In genomic region chr14:105419305-105420091, GRCh38 we compare ENCODE assay signal across 8 cellular contexts. TPM values are rescaled to one million over a fixed set of nuclear protein-coding genes. Genes with fewer than 3 reads are reported as not detected.
DNase-seq lines count a peak whose midpoint lies in the region; ATAC-seq and TF ChIP-seq lines count a peak whose summit lies in the region.

Gene MTA1 (plus strand): TSS chr14:105419827. CDS start chr14:105420036, 209 bp downstream.

- peak within 1 kb of the TSS; percentile 90 for H3K27ac Mint-ChIP-seq in osteocyte (ENCODE audit: unreplicated experiment)

- H3K27me3 Mint-ChIP-seq in osteocyte (ENCODE audit: unreplicated experiment): no peaks in the 10 kb centered on the region

- TF ChIP-seq CTCF in osteocyte (IDR thresholded peaks at IDR 0.05): no peak

- peaks cover 42% of the 10 kb centered on the region for H3K4me1 Mint-ChIP-seq in osteocyte (ENCODE audit: unreplicated experiment)

- peak within 1 kb of the TSS; percentile 84 for H3K4me3 Mint-ChIP-seq in osteocyte (ENCODE audit: unreplicated experiment)

- no peak for ATAC-seq in HG02884 (IDR thresholded peaks at IDR 0.05; ENCODE audit: unreplicated experiment)

- H3K36me3 Mint-ChIP-seq in osteocyte (ENCODE audit: unreplicated experiment): no peaks in the 10 kb centered on the region

- peak; percentile 60 for DNase-seq in EH (ENCODE audit: low read depth)
- DNase-seq in HCEC 1CT: peak; percentile 40
- peak; percentile 30 for DNase-seq in OCI-M1 (lab: John Stamatoyannopoulos, UW)
- peak; percentile 45 for DNase-seq in activated naive CD4-positive, alpha-beta T cell treated with Interleukin-2 at 50 U/mL for 16 hours
- peak; percentile 45 for DNase-seq in glomerular visceral epithelial cell (ENCODE audit: extremely low spot score)
- DNase-seq in osteocyte (ENCODE audit: extremely low spot score, unreplicated experiment): no peak
- DNase-seq in MV-4-11 (lab: John Stamatoyannopoulos, UW): no peak

- H3K9me3 Mint-ChIP-seq in osteocyte (ENCODE audit: unreplicated experiment): no peaks in the 10 kb centered on the region

RNA-seq across cellular contexts. Expression of gene MTA1, which starts in this region (rescaled TPM):
- 122 and 132 TPM in 2 replicates for total RNA-seq in osteocyte

Comparison
In these comparisons a context has a peak if more than half of its experiments do, and no peak if none do; other contexts are left out.
1. DNase-seq: peak in EH (single experiment), HCEC 1CT (single experiment), OCI-M1 (single experiment), activated naive CD4-positive, alpha-beta T cell treated with Interleukin-2 at 50 U/mL for 16 hours (single experiment) and glomerular visceral epithelial cell (single experiment); none in osteocyte (single experiment) and MV-4-11 (single experiment).